8 cellular contexts compared by ENCODE assay signal in the genomic region with DNA sequence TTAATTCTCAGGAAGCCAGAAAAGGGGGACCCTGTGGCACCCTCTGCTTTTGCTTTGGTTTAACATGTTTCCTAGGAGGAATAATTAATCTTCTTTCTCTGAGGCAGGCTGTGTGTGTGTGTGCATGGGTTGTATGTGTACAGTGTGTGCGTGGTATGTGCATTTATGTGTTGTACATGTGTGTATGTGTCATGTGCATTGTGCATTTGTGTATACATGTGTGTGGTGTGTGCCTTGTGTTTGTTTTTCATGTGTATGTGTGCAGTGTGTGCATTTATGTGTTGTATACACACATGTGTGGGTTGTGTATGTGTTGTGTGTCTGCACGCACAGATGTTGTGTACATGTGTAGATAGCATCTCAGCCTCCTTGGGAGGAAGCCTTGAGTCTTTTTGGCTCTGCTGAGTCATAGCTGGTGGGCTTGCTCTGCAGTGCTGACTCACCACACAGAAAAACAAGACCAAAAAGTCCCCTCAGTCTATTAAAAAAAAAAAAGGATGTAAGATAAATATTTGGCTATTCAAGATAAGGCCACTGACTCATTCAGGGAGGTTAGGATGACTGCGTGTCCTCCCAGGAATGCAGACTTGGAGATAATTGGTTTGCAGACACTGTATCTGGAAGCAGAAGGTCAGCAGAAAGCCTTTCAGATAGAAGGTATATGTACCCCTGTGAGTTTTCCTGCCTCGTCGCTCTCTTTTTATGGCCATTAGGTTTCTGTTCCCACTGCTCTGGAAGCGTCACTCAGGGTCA.
DNase-seq lines count a peak whose midpoint lies in the region; ATAC-seq and TF ChIP-seq lines count a peak whose summit lies in the region.

No MANE protein-coding gene starts in this region.

- peak overlapping the region; percentile 50 for H3K4me3 Mint-ChIP-seq in dendritic cell treated with granulocyte-macrophage colony-stimulating factor and Interleukin-4, amounts not matched to agents 40 ng/mL and 50 ng/mL, for 4 days

- no peaks in the 10 kb centered on the region for H3K27me3 ChIP-seq in mucosa of rectum (ENCODE audit: control insufficient read depth in 2 of 2, insufficient read depth in 2 of 2, low read length in 2 of 2)

- H3K36me3 ChIP-seq in mucosa of rectum (ENCODE audit: control insufficient read depth in 2 of 2, insufficient read depth in 2 of 2, low read length in 2 of 2): peaks cover 11 to 20% of the 10 kb centered on the region in 2 donors

- no peak overlapping the region for H3K4me3 ChIP-seq in mucosa of rectum (ENCODE audit: low read length in 2 of 2)

- H3K27ac Mint-ChIP-seq in dendritic cell treated with granulocyte-macrophage colony-stimulating factor and Interleukin-4, amounts not matched to agents 40 ng/mL and 50 ng/mL, for 4 days: peak overlapping the region; percentile 68

- H3K4me1 Mint-ChIP-seq in dendritic cell treated with granulocyte-macrophage colony-stimulating factor and Interleukin-4, amounts not matched to agents 40 ng/mL and 50 ng/mL, for 4 days (ENCODE audit: low read depth): peaks cover 63% of the 10 kb centered on the region

- DNase-seq in DMS53 treated with DMSO at 0.1 percent for 48 hours (lab: John Stamatoyannopoulos, UW; ENCODE audit: unreplicated experiment) (peak; percentile 23), GM19240 (ENCODE audit: insufficient read length, low spot score) (no peak)

- no peak overlapping the region for H3K9ac ChIP-seq in mucosa of rectum (ENCODE audit: low read depth in 1 of 2, low read length in 2 of 2)

- ATAC-seq in HG02852 (IDR thresholded peaks at IDR 0.05; ENCODE audit: unreplicated experiment): peak; percentile 82
- ATAC-seq in SK-N-SH treated with all-trans-retinoic acid at 6 μM for 48 hours: peak; percentile 79
- no peak for ATAC-seq in GM21528 (IDR thresholded peaks at IDR 0.05; ENCODE audit: low FRiP score, unreplicated experiment)
- ATAC-seq in GM21447 (IDR thresholded peaks at IDR 0.05; ENCODE audit: unreplicated experiment): no peak

- no peaks in the 10 kb centered on the region for H3K9me3 ChIP-seq in mucosa of rectum (ENCODE audit: control insufficient read depth in 2 of 2, low read length in 2 of 2)

- H3K9me3 Mint-ChIP-seq in dendritic cell treated with granulocyte-macrophage colony-stimulating factor and Interleukin-4, amounts not matched to agents 40 ng/mL and 50 ng/mL, for 4 days: no peaks in the 10 kb centered on the region

- intact Hi-C loops in dendritic cell treated with granulocyte-macrophage colony-stimulating factor and Interleukin-4, amounts not matched to agents 40 ng/mL and 50 ng/mL, for 4 days (cut with micrococcal nuclease): loop anchor here (5.0 kb wide), 1 partner anchor 33 kb away; no protein-coding TSS in a partner anchor

- peaks cover 11 to 22% of the 10 kb centered on the region in 2 donors for H3K4me1 ChIP-seq in mucosa of rectum (ENCODE audit: control insufficient read depth in 2 of 2, insufficient read depth in 2 of 2, low read length in 2 of 2)

- H3K27ac ChIP-seq in mucosa of rectum (ENCODE audit: low read depth in 2 of 2, low read length in 2 of 2): peak overlapping the region; percentile 19 to 43

- peaks cover 20% of the 10 kb centered on the region for H3K27me3 Mint-ChIP-seq in dendritic cell treated with granulocyte-macrophage colony-stimulating factor and Interleukin-4, amounts not matched to agents 40 ng/mL and 50 ng/mL, for 4 days

- peaks cover 30% of the 10 kb centered on the region for H3K36me3 Mint-ChIP-seq in dendritic cell treated with granulocyte-macrophage colony-stimulating factor and Interleukin-4, amounts not matched to agents 40 ng/mL and 50 ng/mL, for 4 days (ENCODE audit: low read depth)

TF ChIP-seq in SK-N-SH treated with all-trans-retinoic acid at 6 μM for 48 hours, 23 proteins besides CTCF, POLR2A, EP300 and RAD21:
- TF ChIP-seq ARNTL (CRISPR knock-in tag; IDR thresholded peaks at IDR 0.05; ENCODE audit: borderline replicate concordance, low read depth) (no peak), TSHZ2 (CRISPR knock-in tag; IDR thresholded peaks at IDR 0.05) (no peak; the same call in 1 of the 2 replicates), ISL1 (CRISPR knock-in tag; IDR thresholded peaks at IDR 0.05) (peak; percentile 86), ZNF8 (CRISPR knock-in tag; IDR thresholded peaks at IDR 0.05) (no peak), POU6F1 (CRISPR knock-in tag; IDR thresholded peaks at IDR 0.05; ENCODE audit: borderline replicate concordance, low read depth) (0 out of 2 replicates have a peak, but pooled peaks have one; percentile 41), ZC3H10 (CRISPR knock-in tag; IDR thresholded peaks at IDR 0.05) (no peak), TCF4 (CRISPR knock-in tag; IDR thresholded peaks at IDR 0.05; ENCODE audit: borderline replicate concordance) (no peak), PPARA (CRISPR knock-in tag; IDR thresholded peaks at IDR 0.05; ENCODE audit: borderline replicate concordance) (no peak), GLIS3 (CRISPR knock-in tag; IDR thresholded peaks at IDR 0.05) (no peak; the same call in 1 of the 2 replicates), CSDC2 (CRISPR knock-in tag; IDR thresholded peaks at IDR 0.05) (no peak), SNAI2 (CRISPR knock-in tag; IDR thresholded peaks at IDR 0.05) (0 out of 2 replicates have a peak, but pooled peaks have one; percentile 13), CREB5 (CRISPR knock-in tag; IDR thresholded peaks at IDR 0.05; ENCODE audit: low read depth) (peak; percentile 69), BACH2 (CRISPR knock-in tag; IDR thresholded peaks at IDR 0.05; ENCODE audit: borderline replicate concordance) (peak; percentile 76; the same call in 1 of the 2 replicates), ZFP3 (CRISPR knock-in tag; IDR thresholded peaks at IDR 0.05) (no peak), TOX (CRISPR knock-in tag; IDR thresholded peaks at IDR 0.05; ENCODE audit: borderline replicate concordance) (no peak)
- TF ChIP-seq, protein P1, sequence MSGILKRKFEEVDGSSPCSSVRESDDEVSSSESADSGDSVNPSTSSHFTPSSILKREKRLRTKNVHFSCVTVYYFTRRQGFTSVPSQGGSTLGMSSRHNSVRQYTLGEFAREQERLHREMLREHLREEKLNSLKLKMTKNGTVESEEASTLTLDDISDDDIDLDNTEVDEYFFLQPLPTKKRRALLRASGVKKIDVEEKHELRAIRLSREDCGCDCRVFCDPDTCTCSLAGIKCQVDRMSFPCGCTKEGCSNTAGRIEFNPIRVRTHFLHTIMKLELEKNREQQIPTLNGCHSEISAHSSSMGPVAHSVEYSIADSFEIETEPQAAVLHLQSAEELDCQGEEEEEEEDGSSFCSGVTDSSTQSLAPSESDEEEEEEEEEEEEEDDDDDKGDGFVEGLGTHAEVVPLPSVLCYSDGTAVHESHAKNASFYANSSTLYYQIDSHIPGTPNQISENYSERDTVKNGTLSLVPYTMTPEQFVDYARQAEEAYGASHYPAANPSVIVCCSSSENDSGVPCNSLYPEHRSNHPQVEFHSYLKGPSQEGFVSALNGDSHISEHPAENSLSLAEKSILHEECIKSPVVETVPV (CRISPR knock-in tag; IDR thresholded peaks at IDR 0.05): no peak

Comparison
In these comparisons a context has a peak if more than half of its experiments do, and no peak if none do; other contexts are left out.
1. ATAC-seq: peak in HG02852 (single experiment) and SK-N-SH treated with all-trans-retinoic acid at 6 μM for 48 hours (single experiment); none in GM21528 (single experiment) and GM21447 (single experiment).